In the genomic region with DNA sequence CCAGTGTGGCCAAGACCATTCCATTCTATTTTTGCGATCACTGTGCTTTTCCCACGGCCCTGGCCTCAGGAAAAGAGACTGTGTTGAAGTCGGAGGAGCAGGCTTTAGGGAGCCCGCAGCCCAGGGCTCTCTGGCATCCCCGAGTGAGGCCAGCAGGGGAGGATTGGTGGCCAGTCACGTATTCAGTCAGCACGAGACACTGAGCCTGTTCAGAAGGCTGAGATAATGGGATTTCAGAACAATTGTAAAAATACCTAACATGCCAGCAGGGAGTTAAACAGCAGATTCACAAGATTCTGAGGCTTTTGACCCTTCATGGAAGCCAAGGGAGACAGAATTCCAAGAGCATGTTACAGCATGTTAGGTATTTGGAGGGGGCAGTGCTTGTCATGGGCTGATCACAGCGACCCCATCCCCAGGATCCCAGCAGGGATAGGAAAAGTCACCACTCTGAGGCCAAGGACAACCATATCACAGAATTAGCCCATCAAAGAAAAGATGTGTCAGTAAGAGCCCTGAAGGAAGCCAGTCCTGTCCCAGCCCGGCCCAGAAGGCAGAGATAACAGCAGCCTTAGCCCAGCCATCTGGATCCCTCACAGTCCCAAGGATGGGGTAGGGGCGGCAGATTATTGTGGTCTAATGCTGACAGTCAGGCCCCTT, we compare ENCODE assay signal across 9 cellular contexts. TPM values are rescaled to one million over a fixed set of nuclear protein-coding genes. Genes with fewer than 3 reads are reported as not detected.
A peak's percentile ranks its signal among the peaks of the same experiment; 100 is the strongest.
DNase-seq lines count a peak whose midpoint lies in the region; ATAC-seq and TF ChIP-seq lines count a peak whose summit lies in the region.
"Had no signal": no experiment of that assay in that cellular context is flagged by ENCODE, and none has a peak within 500 bp of the region (broad histone marks: within the 10 kb centered on the region; RNA-seq: fewer than 3 reads in every experiment).

No MANE protein-coding gene starts in this region.

- H3K27ac ChIP-seq in osteoblast (ENCODE audit: low read depth, low read length) = peak overlapping the region; percentile 91

- peaks cover 82% of the 10 kb centered on the region for H3K4me1 ChIP-seq in osteoblast (ENCODE audit: insufficient read depth, low read length)

- H3K4me3 ChIP-seq in osteoblast (ENCODE audit: insufficient read depth, low read length) = no peak overlapping the region

- no peaks in the 10 kb centered on the region for H3K36me3 ChIP-seq in osteoblast (ENCODE audit: insufficient read depth, low read length)

- ATAC-seq in GM18511 (IDR thresholded peaks at IDR 0.05; ENCODE audit: unreplicated experiment) (no peak), GM21825 (IDR thresholded peaks at IDR 0.05; ENCODE audit: unreplicated experiment) (no peak)
- no peak for ATAC-seq in activated CD4-positive, CD25-positive, alpha-beta regulatory T cell treated with anti-CD3 and anti-CD28 coated beads, Interleukin-2, amount 50 U/mL, for 24 hours

- no peak overlapping the region for H2AFZ ChIP-seq in osteoblast (ENCODE audit: low read length)

- peak; percentile 36 for TF ChIP-seq CTCF in osteoblast (IDR thresholded peaks at IDR 0.05; ENCODE audit: extremely low read depth, low read depth, low read length)

- H3K79me2 ChIP-seq in osteoblast (ENCODE audit: insufficient read depth, low read length) = no peaks in the 10 kb centered on the region

- no peaks in the 10 kb centered on the region for H3K9me3 ChIP-seq in osteoblast (ENCODE audit: low read depth, low read length)

- DNase-seq in AG08396 (ENCODE audit: low spot score) (peak; percentile 71), NCI-H748 (lab: John Stamatoyannopoulos, UW; ENCODE audit: unreplicated experiment) (peak; percentile 59), epidermal melanocyte (ENCODE audit: insufficient read length, low spot score) (peak; percentile 50), osteoblast (ENCODE audit: insufficient read length, low spot score, missing footprints) (peak; percentile 87), hypothalamus (lab: John Stamatoyannopoulos, UW) (no peak)
- DNase-seq: stimulated activated CD4-positive, alpha-beta T cell treated with anti-CD3 and anti-CD28 coated beads, Interleukin-2, amount 100 ng/mL, for 24 hours had no signal

- H3K27me3 ChIP-seq in osteoblast (ENCODE audit: insufficient read depth, low read length) = no peaks in the 10 kb centered on the region

- no peaks in the 10 kb centered on the region for H4K20me1 ChIP-seq in osteoblast (ENCODE audit: insufficient read depth, low read length)

- peak overlapping the region; percentile 30 for H3K4me2 ChIP-seq in osteoblast (ENCODE audit: insufficient read depth, low read length)

RNA-seq across cellular contexts. Expression of a gene that starts 40.6 kb away (rescaled TPM):
- 205 and 300 TPM in 2 replicates for total RNA-seq in osteoblast

Comparison
In these comparisons a context has a peak if more than half of its experiments do, and no peak if none do; other contexts are left out.
1. DNase-seq: peak in AG08396 (single experiment), NCI-H748 (single experiment), epidermal melanocyte (single experiment) and osteoblast (single experiment); none in hypothalamus (0 of 51).